8 cellular contexts compared by ENCODE assay signal in the genomic region with DNA sequence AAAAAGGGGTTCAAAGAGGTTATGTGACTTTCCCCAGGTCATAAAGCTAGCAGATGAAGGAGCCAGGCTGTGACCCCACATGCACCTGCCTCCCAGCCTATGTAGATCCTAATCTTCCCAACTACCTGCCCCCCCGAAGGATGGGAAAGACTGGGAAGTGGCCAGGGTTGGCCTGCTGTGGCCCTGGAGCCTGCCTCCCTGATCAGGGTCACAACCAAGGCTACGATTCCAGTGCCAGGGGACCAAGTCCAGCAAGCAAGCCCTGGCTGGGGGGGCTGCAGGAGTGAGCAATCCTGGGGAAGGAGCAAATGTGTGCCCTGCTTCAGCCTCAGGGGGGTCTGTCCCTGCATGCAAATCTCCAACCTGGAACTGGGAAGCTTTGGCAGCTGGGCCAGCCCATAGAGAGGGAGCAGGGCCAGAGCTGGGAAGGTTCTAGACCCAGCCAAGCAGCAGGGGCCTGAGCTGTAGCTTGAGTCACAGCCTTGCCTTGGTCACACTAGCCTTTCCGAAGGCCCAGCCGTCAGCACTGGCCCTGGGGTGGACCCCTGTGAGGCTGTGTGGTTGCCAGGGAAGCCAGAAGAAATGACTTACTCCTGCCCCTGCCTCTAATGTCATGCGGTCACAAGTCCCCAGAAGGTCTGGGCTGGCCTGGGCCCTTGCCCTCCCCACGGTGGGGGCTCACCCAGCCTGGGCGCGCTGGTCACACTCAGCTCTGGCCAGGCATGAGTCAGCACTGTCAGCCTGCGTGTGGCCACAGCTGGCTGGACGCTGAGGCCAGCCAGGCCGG.
A peak's percentile ranks its signal among the peaks of the same experiment; 100 is the strongest.
DNase-seq lines count a peak whose midpoint lies in the region; ATAC-seq and TF ChIP-seq lines count a peak whose summit lies in the region.

No MANE protein-coding gene starts in this region.

- peaks cover 37% of the 10 kb centered on the region for H3K4me1 ChIP-seq in SJSA1 (replicated peaks)
- peaks cover 0 to 21% of the 10 kb centered on the region in 2 donors for H3K4me1 ChIP-seq in esophagus (ENCODE audit: control insufficient read depth in 2 of 2, insufficient read depth in 2 of 2, low read length in 1 of 2)
- peaks cover 14 to 23% of the 10 kb centered on the region in 2 donors for H3K4me1 ChIP-seq in muscle layer of duodenum (ENCODE audit: control insufficient read depth in 1 of 2, insufficient read depth in 2 of 2, low read length in 2 of 2)

- peak overlapping the region; percentile 96 for H3K27ac ChIP-seq in SJSA1
- peak overlapping the region; percentile 96 to 98 for H3K27ac ChIP-seq in esophagus (ENCODE audit: low read depth in 2 of 2, low read length in 1 of 2)
- peak overlapping the region; percentile 71 for H3K27ac ChIP-seq in muscle layer of duodenum (ENCODE audit: low read length)

- POLR2A ChIA-PET in GM10248 (lab: Yijun Ruan, JAX) = no interaction called here

- peak; percentile 77 for DNase-seq in ELF-1 (ENCODE audit: low read depth, low spot score)
- peak; percentile 92 to 95 for DNase-seq in SJSA1 (ENCODE audit: low read depth in 1 of 2, low spot score in 2 of 2)
- DNase-seq in GM20000 (ENCODE audit: low spot score) = no peak
- no peak for DNase-seq in GM10248 (ENCODE audit: extremely low spot score)

- TF ChIP-seq CTCF in GM20000 (IDR thresholded peaks at IDR 0.05; ENCODE audit: extremely low read depth, missing control alignments) (no peak), GM10248 (IDR thresholded peaks at IDR 0.05; ENCODE audit: control extremely low read depth, extremely low read depth, low read depth, missing control alignments) (no peak)

- no peaks in the 10 kb centered on the region for H3K36me3 ChIP-seq in SJSA1
- H3K36me3 ChIP-seq in esophagus (ENCODE audit: control insufficient read depth in 2 of 2, insufficient read depth in 2 of 2, low read length in 1 of 2) = no peaks in the 10 kb centered on the region
- peaks cover 0 to 5% of the 10 kb centered on the region in 2 donors for H3K36me3 ChIP-seq in muscle layer of duodenum (ENCODE audit: control insufficient read depth in 1 of 2, insufficient read depth in 2 of 2, low read length in 2 of 2)

- H3K27me3 ChIP-seq in SJSA1 (replicated peaks) = no peaks in the 10 kb centered on the region
- H3K27me3 ChIP-seq in esophagus (ENCODE audit: control insufficient read depth in 1 of 2, insufficient read depth in 2 of 2, low read length in 2 of 2) = no peaks in the 10 kb centered on the region
- no peaks in the 10 kb centered on the region for H3K27me3 ChIP-seq in muscle layer of duodenum (ENCODE audit: low read depth, low read length)

- H3K9me3 ChIP-seq in SJSA1 (replicated peaks) (no peaks in the 10 kb centered on the region), esophagus (ENCODE audit: control insufficient read depth in 2 of 2, insufficient read depth in 1 of 2, low read depth in 1 of 2, low read length in 1 of 2) (no peaks in the 10 kb centered on the region), muscle layer of duodenum (ENCODE audit: control insufficient read depth in 1 of 2, low read length in 2 of 2) (no peaks in the 10 kb centered on the region)

- no peak for ATAC-seq in HG03354 (IDR thresholded peaks at IDR 0.05; ENCODE audit: poor library complexity, severe bottlenecking, unreplicated experiment)
- ATAC-seq in GM21367 (IDR thresholded peaks at IDR 0.05; ENCODE audit: unreplicated experiment) = no peak

- CTCF ChIA-PET in GM10248 (lab: Yijun Ruan, JAX) = interaction anchor here (1.3 kb wide), 1 partner anchor 14 kb away, joined by 4 read pairs; no protein-coding TSS in a partner anchor

- WGBS in esophagus, 2 donors = 55 to 60% methylated on average over 11 of the region's 11 CpGs

- no peak overlapping the region for H3K4me3 ChIP-seq in SJSA1
- no peak overlapping the region for H3K4me3 ChIP-seq in esophagus (ENCODE audit: low read depth in 1 of 2, low read length in 2 of 2)
- peak overlapping the region in 1 of 2 donors; percentile 37 for H3K4me3 ChIP-seq in muscle layer of duodenum (ENCODE audit: low read depth in 1 of 2, low read length in 2 of 2)

Comparison
In these comparisons a context has a peak if more than half of its experiments do, and no peak if none do; other contexts are left out.
1. DNase-seq: peak in ELF-1 (single experiment) and SJSA1 (2 of 2); none in GM20000 (single experiment) and GM10248 (single experiment).
2. Peak in every context shown above with its lines, with median percentiles within 50 percentile points of each other: H3K27ac ChIP-seq.